ENCODE assay signal across 1 cellular context in the genomic region with DNA sequence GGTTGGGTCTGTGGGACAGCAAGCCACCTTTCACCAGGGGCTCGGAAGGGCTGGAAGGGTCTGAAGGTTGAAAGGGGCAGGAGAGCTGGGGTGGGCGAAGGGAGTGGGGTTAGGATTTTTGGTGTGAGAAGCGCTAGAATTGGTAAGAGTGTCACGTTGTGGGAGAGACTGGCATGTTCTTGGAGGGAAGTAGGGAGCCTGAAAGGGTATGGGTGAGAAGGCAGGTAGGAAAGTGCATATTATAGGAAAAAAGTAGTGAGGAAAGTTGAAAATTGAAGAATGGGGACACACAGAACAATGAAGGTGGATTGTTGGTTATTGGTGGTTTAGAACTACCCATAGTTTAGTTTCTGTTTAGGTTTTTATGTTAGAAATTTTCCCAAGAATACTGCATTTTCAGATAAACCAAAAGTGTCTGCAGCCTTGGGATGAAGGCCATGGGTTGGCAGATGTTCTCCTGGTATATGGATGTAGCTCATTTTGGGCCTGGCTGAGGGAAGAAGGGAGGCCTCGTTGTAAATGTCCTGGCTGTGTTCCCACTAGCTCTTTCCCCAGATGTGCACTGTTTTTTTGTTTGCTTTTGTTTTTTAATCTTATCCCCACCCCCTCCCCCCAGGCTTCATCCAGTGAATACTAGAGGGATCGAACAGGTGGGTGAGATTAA.
TF ChIP-seq lines count a peak whose summit lies in the region.

No MANE protein-coding gene starts in this region.

TF ChIP-seq in SK-N-SH, 30 proteins besides CTCF, POLR2A, EP300 and RAD21 (continued from another document):
- TF ChIP-seq, protein P1, sequence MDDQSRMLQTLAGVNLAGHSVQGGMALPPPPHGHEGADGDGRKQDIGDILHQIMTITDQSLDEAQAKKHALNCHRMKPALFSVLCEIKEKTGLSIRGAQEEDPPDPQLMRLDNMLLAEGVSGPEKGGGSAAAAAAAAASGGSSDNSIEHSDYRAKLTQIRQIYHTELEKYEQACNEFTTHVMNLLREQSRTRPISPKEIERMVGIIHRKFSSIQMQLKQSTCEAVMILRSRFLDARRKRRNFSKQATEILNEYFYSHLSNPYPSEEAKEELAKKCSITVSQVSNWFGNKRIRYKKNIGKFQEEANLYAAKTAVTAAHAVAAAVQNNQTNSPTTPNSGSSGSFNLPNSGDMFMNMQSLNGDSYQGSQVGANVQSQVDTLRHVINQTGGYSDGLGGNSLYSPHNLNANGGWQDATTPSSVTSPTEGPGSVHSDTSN (IDR thresholded peaks at IDR 0.05): no peak
- TF ChIP-seq TEAD4 (IDR thresholded peaks at IDR 0.05; ENCODE audit: borderline replicate concordance, insufficient read depth): no peak
- TF ChIP-seq, protein P2, sequence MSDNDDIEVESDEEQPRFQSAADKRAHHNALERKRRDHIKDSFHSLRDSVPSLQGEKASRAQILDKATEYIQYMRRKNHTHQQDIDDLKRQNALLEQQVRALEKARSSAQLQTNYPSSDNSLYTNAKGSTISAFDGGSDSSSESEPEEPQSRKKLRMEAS (IDR thresholded peaks at IDR 0.05; ENCODE audit: low read depth): no peak
- no peak for TF ChIP-seq TAF1 (IDR thresholded peaks at IDR 0.05; ENCODE audit: borderline replicate concordance, low read depth, low read length)
- no peak for TF ChIP-seq JUND (IDR thresholded peaks at IDR 0.05)
- TF ChIP-seq, protein P3, sequence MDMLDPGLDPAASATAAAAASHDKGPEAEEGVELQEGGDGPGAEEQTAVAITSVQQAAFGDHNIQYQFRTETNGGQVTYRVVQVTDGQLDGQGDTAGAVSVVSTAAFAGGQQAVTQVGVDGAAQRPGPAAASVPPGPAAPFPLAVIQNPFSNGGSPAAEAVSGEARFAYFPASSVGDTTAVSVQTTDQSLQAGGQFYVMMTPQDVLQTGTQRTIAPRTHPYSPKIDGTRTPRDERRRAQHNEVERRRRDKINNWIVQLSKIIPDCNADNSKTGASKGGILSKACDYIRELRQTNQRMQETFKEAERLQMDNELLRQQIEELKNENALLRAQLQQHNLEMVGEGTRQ (IDR thresholded peaks at IDR 0.05; ENCODE audit: borderline replicate concordance, low read depth, low read length): no peak
- no peak for TF ChIP-seq MXI1 (IDR thresholded peaks at IDR 0.05; ENCODE audit: low read depth, low read length)
- no peak for TF ChIP-seq FOSL2 (IDR thresholded peaks at IDR 0.05; ENCODE audit: borderline replicate concordance, low read depth)
- TF ChIP-seq GATA2 (CRISPR knock-in tag; IDR thresholded peaks at IDR 0.05): no peak
- TF ChIP-seq CHD2 (IDR thresholded peaks at IDR 0.05; ENCODE audit: low read length, partially characterized antibody): no peak
- TF ChIP-seq RXRA (IDR thresholded peaks at IDR 0.05; ENCODE audit: borderline replicate concordance, low read depth): no peak
- TF ChIP-seq, protein P4, sequence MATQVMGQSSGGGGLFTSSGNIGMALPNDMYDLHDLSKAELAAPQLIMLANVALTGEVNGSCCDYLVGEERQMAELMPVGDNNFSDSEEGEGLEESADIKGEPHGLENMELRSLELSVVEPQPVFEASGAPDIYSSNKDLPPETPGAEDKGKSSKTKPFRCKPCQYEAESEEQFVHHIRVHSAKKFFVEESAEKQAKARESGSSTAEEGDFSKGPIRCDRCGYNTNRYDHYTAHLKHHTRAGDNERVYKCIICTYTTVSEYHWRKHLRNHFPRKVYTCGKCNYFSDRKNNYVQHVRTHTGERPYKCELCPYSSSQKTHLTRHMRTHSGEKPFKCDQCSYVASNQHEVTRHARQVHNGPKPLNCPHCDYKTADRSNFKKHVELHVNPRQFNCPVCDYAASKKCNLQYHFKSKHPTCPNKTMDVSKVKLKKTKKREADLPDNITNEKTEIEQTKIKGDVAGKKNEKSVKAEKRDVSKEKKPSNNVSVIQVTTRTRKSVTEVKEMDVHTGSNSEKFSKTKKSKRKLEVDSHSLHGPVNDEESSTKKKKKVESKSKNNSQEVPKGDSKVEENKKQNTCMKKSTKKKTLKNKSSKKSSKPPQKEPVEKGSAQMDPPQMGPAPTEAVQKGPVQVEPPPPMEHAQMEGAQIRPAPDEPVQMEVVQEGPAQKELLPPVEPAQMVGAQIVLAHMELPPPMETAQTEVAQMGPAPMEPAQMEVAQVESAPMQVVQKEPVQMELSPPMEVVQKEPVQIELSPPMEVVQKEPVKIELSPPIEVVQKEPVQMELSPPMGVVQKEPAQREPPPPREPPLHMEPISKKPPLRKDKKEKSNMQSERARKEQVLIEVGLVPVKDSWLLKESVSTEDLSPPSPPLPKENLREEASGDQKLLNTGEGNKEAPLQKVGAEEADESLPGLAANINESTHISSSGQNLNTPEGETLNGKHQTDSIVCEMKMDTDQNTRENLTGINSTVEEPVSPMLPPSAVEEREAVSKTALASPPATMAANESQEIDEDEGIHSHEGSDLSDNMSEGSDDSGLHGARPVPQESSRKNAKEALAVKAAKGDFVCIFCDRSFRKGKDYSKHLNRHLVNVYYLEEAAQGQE (IDR thresholded peaks at IDR 0.05; ENCODE audit: low read depth, low read length): no peak
- TF ChIP-seq ELF1 (IDR thresholded peaks at IDR 0.05): no peak
- no peak for TF ChIP-seq SMC3 (IDR thresholded peaks at IDR 0.05; ENCODE audit: low read depth, low read length)
- TF ChIP-seq, protein P5, sequence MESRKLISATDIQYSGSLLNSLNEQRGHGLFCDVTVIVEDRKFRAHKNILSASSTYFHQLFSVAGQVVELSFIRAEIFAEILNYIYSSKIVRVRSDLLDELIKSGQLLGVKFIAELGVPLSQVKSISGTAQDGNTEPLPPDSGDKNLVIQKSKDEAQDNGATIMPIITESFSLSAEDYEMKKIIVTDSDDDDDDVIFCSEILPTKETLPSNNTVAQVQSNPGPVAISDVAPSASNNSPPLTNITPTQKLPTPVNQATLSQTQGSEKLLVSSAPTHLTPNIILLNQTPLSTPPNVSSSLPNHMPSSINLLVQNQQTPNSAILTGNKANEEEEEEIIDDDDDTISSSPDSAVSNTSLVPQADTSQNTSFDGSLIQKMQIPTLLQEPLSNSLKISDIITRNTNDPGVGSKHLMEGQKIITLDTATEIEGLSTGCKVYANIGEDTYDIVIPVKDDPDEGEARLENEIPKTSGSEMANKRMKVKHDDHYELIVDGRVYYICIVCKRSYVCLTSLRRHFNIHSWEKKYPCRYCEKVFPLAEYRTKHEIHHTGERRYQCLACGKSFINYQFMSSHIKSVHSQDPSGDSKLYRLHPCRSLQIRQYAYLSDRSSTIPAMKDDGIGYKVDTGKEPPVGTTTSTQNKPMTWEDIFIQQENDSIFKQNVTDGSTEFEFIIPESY (IDR thresholded peaks at IDR 0.05; ENCODE audit: borderline replicate concordance, low read depth): no peak
- TF ChIP-seq YY1 (IDR thresholded peaks at IDR 0.05; ENCODE audit: low read depth): no peak
- TF ChIP-seq RFX5 (IDR thresholded peaks at IDR 0.05; ENCODE audit: low read length): no peak
